In the genomic region with DNA sequence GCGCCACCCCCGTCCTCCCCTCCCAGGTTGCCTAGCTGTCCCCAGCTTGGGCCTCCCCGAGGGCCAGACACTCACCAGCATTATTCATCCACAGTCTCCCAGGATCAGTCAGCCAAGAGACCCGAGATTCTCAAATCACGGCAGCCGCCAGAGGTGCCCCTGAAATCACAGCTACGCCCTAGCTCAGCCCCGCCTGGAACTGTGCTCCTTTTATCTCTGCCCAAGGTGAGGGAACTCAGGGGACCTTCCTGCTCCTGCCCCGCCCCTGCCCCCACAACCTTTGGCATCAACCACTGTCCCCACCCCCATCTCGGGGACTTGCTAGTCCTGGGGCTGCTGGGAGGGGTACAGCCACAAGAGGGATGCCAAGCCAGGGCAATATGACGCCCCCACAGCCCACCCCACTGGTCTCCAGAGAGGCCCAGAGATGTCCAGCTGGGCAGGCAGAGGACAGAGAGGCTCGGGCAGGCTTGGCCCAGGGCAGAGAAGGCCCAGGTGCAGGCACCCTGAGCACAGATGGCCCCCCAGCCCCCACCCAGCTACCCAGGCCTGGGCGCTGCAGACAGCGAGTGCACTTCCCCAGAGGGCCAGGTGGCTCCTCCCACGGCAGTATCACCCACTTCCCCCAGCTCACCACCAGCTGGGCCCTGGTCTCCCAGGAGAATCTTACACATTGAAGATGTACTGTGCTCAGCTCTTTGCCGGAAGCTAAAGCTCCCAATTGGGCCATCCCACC, we compare ENCODE assay signal across 1 cellular context.
TF ChIP-seq lines count a peak whose summit lies in the region.

A gene with protein sequence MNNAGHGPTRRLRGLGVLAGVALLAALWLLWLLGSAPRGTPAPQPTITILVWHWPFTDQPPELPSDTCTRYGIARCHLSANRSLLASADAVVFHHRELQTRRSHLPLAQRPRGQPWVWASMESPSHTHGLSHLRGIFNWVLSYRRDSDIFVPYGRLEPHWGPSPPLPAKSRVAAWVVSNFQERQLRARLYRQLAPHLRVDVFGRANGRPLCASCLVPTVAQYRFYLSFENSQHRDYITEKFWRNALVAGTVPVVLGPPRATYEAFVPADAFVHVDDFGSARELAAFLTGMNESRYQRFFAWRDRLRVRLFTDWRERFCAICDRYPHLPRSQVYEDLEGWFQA (minus strand): TSS at position 185 of the 736 bp plus-strand sequence. CDS start 97 bp downstream, at position 88.

TF ChIP-seq in HEK293, 187 proteins besides CTCF, POLR2A, EP300 and RAD21 (continued from another document):
- TF ChIP-seq, protein P1, sequence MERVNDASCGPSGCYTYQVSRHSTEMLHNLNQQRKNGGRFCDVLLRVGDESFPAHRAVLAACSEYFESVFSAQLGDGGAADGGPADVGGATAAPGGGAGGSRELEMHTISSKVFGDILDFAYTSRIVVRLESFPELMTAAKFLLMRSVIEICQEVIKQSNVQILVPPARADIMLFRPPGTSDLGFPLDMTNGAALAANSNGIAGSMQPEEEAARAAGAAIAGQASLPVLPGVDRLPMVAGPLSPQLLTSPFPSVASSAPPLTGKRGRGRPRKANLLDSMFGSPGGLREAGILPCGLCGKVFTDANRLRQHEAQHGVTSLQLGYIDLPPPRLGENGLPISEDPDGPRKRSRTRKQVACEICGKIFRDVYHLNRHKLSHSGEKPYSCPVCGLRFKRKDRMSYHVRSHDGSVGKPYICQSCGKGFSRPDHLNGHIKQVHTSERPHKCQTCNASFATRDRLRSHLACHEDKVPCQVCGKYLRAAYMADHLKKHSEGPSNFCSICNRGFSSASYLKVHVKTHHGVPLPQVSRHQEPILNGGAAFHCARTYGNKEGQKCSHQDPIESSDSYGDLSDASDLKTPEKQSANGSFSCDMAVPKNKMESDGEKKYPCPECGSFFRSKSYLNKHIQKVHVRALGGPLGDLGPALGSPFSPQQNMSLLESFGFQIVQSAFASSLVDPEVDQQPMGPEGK (tag by site-specific recombination; IDR thresholded peaks at IDR 0.05): peak; percentile 24; the same call in 1 of the 2 replicates
- TF ChIP-seq ZNF404 (tag by site-specific recombination; IDR thresholded peaks at IDR 0.05) (no peak), ZBTB7A (tag by site-specific recombination; IDR thresholded peaks at IDR 0.05; ENCODE audit: low read depth) (no peak)
